In the genomic region with DNA sequence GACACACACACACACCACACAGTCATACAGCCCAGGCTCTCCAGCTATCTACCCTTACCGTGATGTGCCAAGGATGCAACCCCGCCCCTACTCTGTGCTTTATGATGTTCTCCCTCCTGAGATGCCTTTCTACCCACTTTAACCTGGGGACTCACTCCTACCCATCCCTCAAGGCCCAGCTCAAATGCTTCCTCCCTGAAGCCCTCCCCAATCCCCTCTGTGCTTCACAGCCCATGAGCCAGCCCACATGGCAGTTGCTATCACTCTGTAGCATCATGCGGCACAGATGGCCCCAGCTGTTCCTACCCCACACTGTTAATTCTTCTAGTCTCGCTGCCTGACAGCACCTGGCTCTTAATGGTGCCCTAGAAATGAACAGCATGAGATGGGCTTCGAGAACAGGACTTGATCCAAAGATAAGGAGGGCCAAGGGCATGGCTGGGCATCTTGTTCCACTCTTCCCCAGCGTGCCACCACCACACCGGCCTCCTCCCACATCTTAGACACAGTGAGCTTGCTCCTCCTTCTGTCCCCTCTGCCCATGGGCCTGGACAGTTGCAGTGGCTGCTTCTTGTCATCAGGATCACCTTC, we compare ENCODE assay signal across 27 cellular contexts.
DNase-seq lines count a peak whose midpoint lies in the region; ATAC-seq, FAIRE-seq and TF ChIP-seq lines count a peak whose summit lies in the region.
"Had no signal": no experiment of that assay in that cellular context is flagged by ENCODE, and none has a peak within 500 bp of the region (broad histone marks: within the 10 kb centered on the region; RNA-seq: fewer than 3 reads in every experiment).

No MANE protein-coding gene starts in this region.

- H2AFZ ChIP-seq in osteoblast (ENCODE audit: low read length), result no peak overlapping the region
- H2AFZ ChIP-seq: PC-9 had no signal

- H3K4me1 ChIP-seq in osteoblast (ENCODE audit: insufficient read depth, low read length) (peaks cover 14% of the 10 kb centered on the region), foreskin keratinocyte (no peaks in the 10 kb centered on the region)
- H3K4me1 ChIP-seq: colonic mucosa, prostate gland, upper lobe of right lung had no signal

- no peak overlapping the region for H3K4me3 ChIP-seq in osteoblast (ENCODE audit: insufficient read depth, low read length)
- H3K4me3 ChIP-seq: BLaER1, colonic mucosa, PC-9, prostate gland, SK-N-MC, smooth muscle cell, upper lobe of right lung had no signal

- H3K9me3 ChIP-seq in osteoblast (ENCODE audit: low read depth, low read length), result no peaks in the 10 kb centered on the region
- H3K9me3 ChIP-seq: BLaER1, colonic mucosa, prostate gland, upper lobe of right lung had no signal

- no peak for TF ChIP-seq CTCF in osteoblast (IDR thresholded peaks at IDR 0.05; ENCODE audit: extremely low read depth, low read depth, low read length)
- no peak for TF ChIP-seq CTCF in foreskin keratinocyte (conservative IDR thresholded peaks at IDR 0.05)

- no peaks in the 10 kb centered on the region for H3K27me3 ChIP-seq in osteoblast (ENCODE audit: insufficient read depth, low read length)
- H3K27me3 ChIP-seq in foreskin keratinocyte, result peaks cover 24% of the 10 kb centered on the region
- H3K27me3 ChIP-seq: BLaER1, colonic mucosa, upper lobe of right lung had no signal

- H3K4me2 ChIP-seq in osteoblast (ENCODE audit: insufficient read depth, low read length), result no peak overlapping the region
- H3K4me2 ChIP-seq: BLaER1, PC-9, smooth muscle cell had no signal

- no peak for ATAC-seq in activated T-cell treated with anti-CD3 and anti-CD28 coated beads, Interleukin-2, amount 50 U/mL, for 4 hours
- ATAC-seq in foreskin keratinocyte, result no peak
- ATAC-seq: activated naive CD8-positive, alpha-beta T cell treated with anti-CD3 and anti-CD28 coated beads, Interleukin-2, amount 50 U/mL, for 24 hours; stimulated activated naive CD8-positive, alpha-beta T cell treated with anti-CD3 and anti-CD28 coated beads, Interleukin-15, amount 100 ng/mL, for 72 hours; upper lobe of right lung had no signal

- FAIRE-seq in RCC 7860 (lab: Jason Lieb, UNC), result no peak
- FAIRE-seq: A204.1, GM18507 had no signal

- H3K36me3 Mint-ChIP-seq in activated T-cell treated with anti-CD3 and anti-CD28 coated beads, Interleukin-2, amount 50 U/mL, for 24 hours (ENCODE audit: low read depth), result no peaks in the 10 kb centered on the region
- no peaks in the 10 kb centered on the region for H3K36me3 Mint-ChIP-seq in activated T-cell treated with anti-CD3 and anti-CD28 coated beads, Interleukin-2, amount 50 U/mL, for 4 hours (ENCODE audit: insufficient read depth)
- H3K36me3 Mint-ChIP-seq in T-helper 2 cell treated with Interferon-gamma antibody and Interleukin-4, amounts not matched to agents 5 μg/mL and 100 μg/mL, for 36 hours (ENCODE audit: low read depth), result no peaks in the 10 kb centered on the region
- H3K36me3 Mint-ChIP-seq: mesothelial cell of epicardium; natural killer cell treated with Interleukin-12 subunit alpha and Interleukin-12 subunit beta and Interleukin-15 and Interleukin-18, amount 100 ng/mL, for 72 hours had no signal

- H4K20me1 ChIP-seq in osteoblast (ENCODE audit: insufficient read depth, low read length), result peaks cover 43% of the 10 kb centered on the region
- H4K20me1 ChIP-seq: BLaER1 had no signal

- H3K4me3 Mint-ChIP-seq in activated T-cell treated with anti-CD3 and anti-CD28 coated beads, Interleukin-2, amount 50 U/mL, for 24 hours, result no peak overlapping the region
- no peak overlapping the region for H3K4me3 Mint-ChIP-seq in activated T-cell treated with anti-CD3 and anti-CD28 coated beads, Interleukin-2, amount 50 U/mL, for 4 hours
- no peak overlapping the region for H3K4me3 Mint-ChIP-seq in T-helper 2 cell treated with Interferon-gamma antibody and Interleukin-4, amounts not matched to agents 5 μg/mL and 100 μg/mL, for 36 hours
- H3K4me3 Mint-ChIP-seq: activated B cell treated with CpG ODN at 0.5 μM for 24 hours; activated naive CD8-positive, alpha-beta T cell treated with anti-CD3 and anti-CD28 coated beads, Interleukin-2, amount 50 U/mL, for 24 hours; mesothelial cell of epicardium; natural killer cell treated with Interleukin-12 subunit alpha and Interleukin-12 subunit beta and Interleukin-15 and Interleukin-18, amount 100 ng/mL, for 72 hours; stimulated activated naive CD8-positive, alpha-beta T cell treated with anti-CD3 and anti-CD28 coated beads, Interleukin-15, amount 100 ng/mL, for 72 hours had no signal

- no peaks in the 10 kb centered on the region for H3K9me3 Mint-ChIP-seq in activated T-cell treated with anti-CD3 and anti-CD28 coated beads, Interleukin-2, amount 50 U/mL, for 24 hours
- no peaks in the 10 kb centered on the region for H3K9me3 Mint-ChIP-seq in activated T-cell treated with anti-CD3 and anti-CD28 coated beads, Interleukin-2, amount 50 U/mL, for 4 hours
- H3K9me3 Mint-ChIP-seq in T-helper 2 cell treated with Interferon-gamma antibody and Interleukin-4, amounts not matched to agents 5 μg/mL and 100 μg/mL, for 36 hours, result no peaks in the 10 kb centered on the region
- H3K9me3 Mint-ChIP-seq: activated B cell treated with CpG ODN at 0.5 μM for 24 hours; activated naive CD8-positive, alpha-beta T cell treated with anti-CD3 and anti-CD28 coated beads, Interleukin-2, amount 50 U/mL, for 24 hours; mesothelial cell of epicardium; natural killer cell treated with Interleukin-12 subunit alpha and Interleukin-12 subunit beta and Interleukin-15 and Interleukin-18, amount 100 ng/mL, for 72 hours; stimulated activated naive CD8-positive, alpha-beta T cell treated with anti-CD3 and anti-CD28 coated beads, Interleukin-15, amount 100 ng/mL, for 72 hours had no signal

- no peak overlapping the region for H3K27ac Mint-ChIP-seq in activated T-cell treated with anti-CD3 and anti-CD28 coated beads, Interleukin-2, amount 50 U/mL, for 24 hours
- no peak overlapping the region for H3K27ac Mint-ChIP-seq in T-helper 2 cell treated with Interferon-gamma antibody and Interleukin-4, amounts not matched to agents 5 μg/mL and 100 μg/mL, for 36 hours
- H3K27ac Mint-ChIP-seq: activated B cell treated with CpG ODN at 0.5 μM for 24 hours; activated naive CD8-positive, alpha-beta T cell treated with anti-CD3 and anti-CD28 coated beads, Interleukin-2, amount 50 U/mL, for 24 hours; mesothelial cell of epicardium; natural killer cell treated with Interleukin-12 subunit alpha and Interleukin-12 subunit beta and Interleukin-15 and Interleukin-18, amount 100 ng/mL, for 72 hours; stimulated activated naive CD8-positive, alpha-beta T cell treated with anti-CD3 and anti-CD28 coated beads, Interleukin-15, amount 100 ng/mL, for 72 hours had no signal

- no peaks in the 10 kb centered on the region for H3K4me1 Mint-ChIP-seq in activated T-cell treated with anti-CD3 and anti-CD28 coated beads, Interleukin-2, amount 50 U/mL, for 24 hours (ENCODE audit: low read depth)
- no peaks in the 10 kb centered on the region for H3K4me1 Mint-ChIP-seq in activated T-cell treated with anti-CD3 and anti-CD28 coated beads, Interleukin-2, amount 50 U/mL, for 4 hours (ENCODE audit: low read depth)
- H3K4me1 Mint-ChIP-seq in T-helper 2 cell treated with Interferon-gamma antibody and Interleukin-4, amounts not matched to agents 5 μg/mL and 100 μg/mL, for 36 hours (ENCODE audit: low read depth), result no peaks in the 10 kb centered on the region
- H3K4me1 Mint-ChIP-seq: activated B cell treated with CpG ODN at 0.5 μM for 24 hours; activated naive CD8-positive, alpha-beta T cell treated with anti-CD3 and anti-CD28 coated beads, Interleukin-2, amount 50 U/mL, for 24 hours; stimulated activated naive CD8-positive, alpha-beta T cell treated with anti-CD3 and anti-CD28 coated beads, Interleukin-15, amount 100 ng/mL, for 72 hours had no signal

- DNase-seq in activated T-cell treated with anti-CD3 and anti-CD28 coated beads, Interleukin-2, amount 50 U/mL, for 24 hours, result peak; percentile 16
- no peak for DNase-seq in activated T-cell treated with anti-CD3 and anti-CD28 coated beads, Interleukin-2, amount 50 U/mL, for 4 hours
- DNase-seq in activated CD8-positive, alpha-beta memory T cell treated with anti-CD3 and anti-CD28 coated beads, Interleukin-2, amount 50 U/mL, for 4 hours, result peak; percentile 4
- DNase-seq in osteoblast (ENCODE audit: insufficient read length, low spot score, missing footprints) (peak; percentile 30), foreskin keratinocyte (no peak), retina (no peak), RCC 7860 (ENCODE audit: low spot score) (no peak)
- no peak for DNase-seq in T-helper 2 cell treated with Interferon-gamma antibody and Interleukin-4, amounts not matched to agents 5 μg/mL and 100 μg/mL, for 36 hours (ENCODE audit: low spot score)
- DNase-seq: activated B cell treated with CpG ODN at 0.5 μM for 24 hours; activated naive CD8-positive, alpha-beta T cell treated with anti-CD3 and anti-CD28 coated beads, Interleukin-2, amount 50 U/mL, for 24 hours; Calu3; colonic mucosa; NCI-H1092; NCI-H2107; PC-9; stimulated activated CD4-positive, alpha-beta T cell treated with anti-CD3 and anti-CD28 coated beads, Interleukin-4, amount 100 ng/mL, for 24 hours; stimulated activated naive CD8-positive, alpha-beta T cell treated with anti-CD3 and anti-CD28 coated beads, Interleukin-15, amount 100 ng/mL, for 72 hours; T-helper 9 cell; upper lobe of right lung had no signal

- no peaks in the 10 kb centered on the region for H3K36me3 ChIP-seq in osteoblast (ENCODE audit: insufficient read depth, low read length)
- H3K36me3 ChIP-seq: BLaER1, colonic mucosa, prostate gland, upper lobe of right lung had no signal

- no peaks in the 10 kb centered on the region for H3K79me2 ChIP-seq in osteoblast (ENCODE audit: insufficient read depth, low read length)

- H3K27me3 Mint-ChIP-seq in activated T-cell treated with anti-CD3 and anti-CD28 coated beads, Interleukin-2, amount 50 U/mL, for 24 hours, result no peaks in the 10 kb centered on the region
- no peaks in the 10 kb centered on the region for H3K27me3 Mint-ChIP-seq in activated T-cell treated with anti-CD3 and anti-CD28 coated beads, Interleukin-2, amount 50 U/mL, for 4 hours (ENCODE audit: low read depth)
- H3K27me3 Mint-ChIP-seq in T-helper 2 cell treated with Interferon-gamma antibody and Interleukin-4, amounts not matched to agents 5 μg/mL and 100 μg/mL, for 36 hours (ENCODE audit: low read depth), result peaks cover 1% of the 10 kb centered on the region
- H3K27me3 Mint-ChIP-seq: activated B cell treated with CpG ODN at 0.5 μM for 24 hours; activated naive CD8-positive, alpha-beta T cell treated with anti-CD3 and anti-CD28 coated beads, Interleukin-2, amount 50 U/mL, for 24 hours; stimulated activated naive CD8-positive, alpha-beta T cell treated with anti-CD3 and anti-CD28 coated beads, Interleukin-15, amount 100 ng/mL, for 72 hours had no signal

- H3K27ac ChIP-seq in osteoblast (ENCODE audit: low read depth, low read length), result no peak overlapping the region
- no peak overlapping the region for H3K27ac ChIP-seq in foreskin keratinocyte
- H3K27ac ChIP-seq: BLaER1, colonic mucosa, PC-9, prostate gland, SK-N-MC, upper lobe of right lung had no signal

Comparison
In these comparisons a context has a peak if more than half of its experiments do, and no peak if none do; other contexts are left out.
1. DNase-seq: peak in activated T-cell treated with anti-CD3 and anti-CD28 coated beads, Interleukin-2, amount 50 U/mL, for 24 hours (single experiment), activated CD8-positive, alpha-beta memory T cell treated with anti-CD3 and anti-CD28 coated beads, Interleukin-2, amount 50 U/mL, for 4 hours (single experiment) and osteoblast (single experiment); none in activated T-cell treated with anti-CD3 and anti-CD28 coated beads, Interleukin-2, amount 50 U/mL, for 4 hours (single experiment), foreskin keratinocyte (0 of 2), T-helper 2 cell treated with Interferon-gamma antibody and Interleukin-4, amounts not matched to agents 5 μg/mL and 100 μg/mL, for 36 hours (single experiment), retina (single experiment) and RCC 7860 (single experiment).